In the genomic region with DNA sequence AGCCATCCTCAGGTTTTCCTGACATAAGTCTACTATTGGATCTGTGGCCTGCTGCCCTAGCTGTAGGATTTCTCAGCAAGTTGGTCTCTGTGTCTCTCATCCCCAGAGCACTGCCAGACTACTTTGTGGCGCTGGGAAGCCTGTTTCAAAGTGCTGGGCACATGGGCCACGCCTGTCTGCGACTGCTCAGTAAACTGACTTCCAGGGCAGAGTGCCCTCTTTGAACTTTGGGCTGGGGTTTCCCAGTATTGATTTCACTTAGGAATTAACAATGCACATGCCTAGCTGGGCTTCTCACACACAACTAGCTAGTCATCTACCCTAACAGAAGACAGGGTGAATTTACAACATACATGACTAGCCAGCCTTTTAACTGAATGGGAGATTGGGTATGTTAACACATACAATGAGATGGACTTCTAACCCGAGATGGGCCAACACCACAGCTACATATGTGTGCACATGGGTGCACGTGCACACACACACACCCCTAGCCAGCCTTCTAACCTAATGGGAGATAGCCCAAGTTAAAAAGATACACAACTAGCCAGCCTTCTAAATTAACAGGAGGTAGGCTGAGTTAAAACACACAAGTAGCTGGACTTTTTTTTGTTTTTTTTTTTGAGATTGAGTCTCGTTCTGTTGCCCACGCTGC, we compare ENCODE assay signal across 27 cellular contexts. TPM values are rescaled to one million over a fixed set of nuclear protein-coding genes. Genes with fewer than 3 reads are reported as not detected.
"Had no signal": no experiment of that assay in that cellular context is flagged by ENCODE, and none has a peak within 500 bp of the region (broad histone marks: within the 10 kb centered on the region; RNA-seq: fewer than 3 reads in every experiment).

No MANE protein-coding gene starts in this region.

- DNase-seq: activated B cell treated with CpG ODN at 0.5 μM for 24 hours; activated CD4-positive, alpha-beta T cell treated with anti-CD3 and anti-CD28 coated beads, Interleukin-2, amount 50 U/mL, for 1 hour; activated CD8-positive, alpha-beta T cell treated with anti-CD3 and anti-CD28 coated beads for 36 hours; activated gamma-delta T cell treated with Interleukin-2 at 50 U/mL for 16 hours; activated naive CD4-positive, alpha-beta T cell treated with anti-CD3 and anti-CD28 coated beads, Interleukin-2, amount 50 U/mL, for 16 hours; activated T-cell treated with anti-CD3 and anti-CD28 coated beads, Interleukin-2, amount 50 U/mL, for 4 hours; amygdala; endodermal cell; foreskin fibroblast; head of caudate nucleus; hippocampal formation; naive B cell; nucleus accumbens; pancreas; stimulated activated CD4-positive, alpha-beta T cell treated with anti-CD3 and anti-CD28 coated beads, Interleukin-12 subunit alpha, Interleukin-12 subunit beta, amount 100 ng/mL, for 4 hours; stimulated activated CD4-positive, alpha-beta T cell treated with anti-CD3 and anti-CD28 coated beads, Interleukin-4, amount 100 ng/mL, for 1 hour; stimulated activated naive CD8-positive, alpha-beta T cell treated with anti-CD3 and anti-CD28 coated beads, Interleukin-15, Interleukin-2, amounts not matched to agents 100 U/mL and 50 U/mL, for 24 hours; T-helper 2 cell; uterus had no signal

- H3K4me1 ChIP-seq: left lung, pancreas, right atrium auricular region, uterus had no signal

- H3K27ac ChIP-seq: left lung, pancreas, right atrium auricular region, thoracic aorta, uterus had no signal

- H3K27me3 ChIP-seq: pancreas, right atrium auricular region, uterus had no signal

- H3K36me3 ChIP-seq: left lung, pancreas, right atrium auricular region, thoracic aorta, uterus had no signal

- H3K4me3 ChIP-seq: left lung, lung, pancreas, right atrium auricular region, thoracic aorta, uterus had no signal

- ATAC-seq: activated CD8-positive, alpha-beta T cell treated with anti-CD3 and anti-CD28 coated beads for 36 hours; activated T-cell treated with anti-CD3 and anti-CD28 coated beads, Interleukin-2, amount 50 U/mL, for 4 hours; activated T-helper 17 cell treated with anti-CD3 and anti-CD28 coated beads, Interleukin-2, amount 50 U/mL, for 72 hours; esophagus mucosa; left lung; stimulated activated naive CD8-positive, alpha-beta T cell treated with anti-CD3 and anti-CD28 coated beads, Interleukin-15, Interleukin-2, amounts not matched to agents 100 U/mL and 50 U/mL, for 24 hours had no signal

- H3K9me3 ChIP-seq: left lung, pancreas, right atrium auricular region, thoracic aorta, uterus had no signal

RNA-seq across cellular contexts. Expression of a gene that starts 6.9 kb away (rescaled TPM):
- total RNA-seq: activated B cell treated with CpG ODN at 0.5 μM for 24 hours, mesenteric fat pad, pulmonary artery endothelial cell, right atrium auricular region had no signal
